Comparison of ENCODE assay signal across 16 cellular contexts in genomic region chr7:157485361-157485831, GRCh38.
A peak's percentile ranks its signal among the peaks of the same experiment; 100 is the strongest.
DNase-seq lines count a peak whose midpoint lies in the region; TF ChIP-seq lines count a peak whose summit lies in the region.
"Had no signal": no experiment of that assay in that cellular context is flagged by ENCODE, and none has a peak within 500 bp of the region (broad histone marks: within the 10 kb centered on the region; RNA-seq: fewer than 3 reads in every experiment).

No MANE protein-coding gene starts in this region.

- no peak overlapping the region for H3K4me3 Mint-ChIP-seq in activated naive CD4-positive, alpha-beta T cell treated with anti-CD3 and anti-CD28 coated beads, Interleukin-2, amount 10 ng/mL, durations not matched to agents 7 days and 5 days
- no peak overlapping the region for H3K4me3 Mint-ChIP-seq in T-helper 2 cell treated with Interferon-gamma antibody and Interleukin-4, amounts not matched to agents 5 μg/mL and 100 μg/mL, for 36 hours
- H3K4me3 Mint-ChIP-seq in endothelial cell (ENCODE audit: unreplicated experiment) (peak overlapping the region; percentile 62), type B pancreatic cell (no peak overlapping the region), HFFc6 (no peak overlapping the region)
- H3K4me3 Mint-ChIP-seq: GM23338, mesothelial cell of epicardium, nephron had no signal

- peaks cover 3% of the 10 kb centered on the region for H3K9me3 Mint-ChIP-seq in activated naive CD4-positive, alpha-beta T cell treated with anti-CD3 and anti-CD28 coated beads, Interleukin-2, amount 10 ng/mL, durations not matched to agents 7 days and 5 days
- peaks cover 2% of the 10 kb centered on the region for H3K9me3 Mint-ChIP-seq in T-helper 2 cell treated with Interferon-gamma antibody and Interleukin-4, amounts not matched to agents 5 μg/mL and 100 μg/mL, for 36 hours
- H3K9me3 Mint-ChIP-seq in endothelial cell (ENCODE audit: unreplicated experiment), result peaks cover 32% of the 10 kb centered on the region
- peaks cover under 1% of the 10 kb centered on the region for H3K9me3 Mint-ChIP-seq in type B pancreatic cell
- H3K9me3 Mint-ChIP-seq in HFFc6, result no peaks in the 10 kb centered on the region
- H3K9me3 Mint-ChIP-seq: mesothelial cell of epicardium had no signal

- peaks cover 2% of the 10 kb centered on the region for H3K36me3 Mint-ChIP-seq in activated naive CD4-positive, alpha-beta T cell treated with anti-CD3 and anti-CD28 coated beads, Interleukin-2, amount 10 ng/mL, durations not matched to agents 7 days and 5 days
- no peaks in the 10 kb centered on the region for H3K36me3 Mint-ChIP-seq in T-helper 2 cell treated with Interferon-gamma antibody and Interleukin-4, amounts not matched to agents 5 μg/mL and 100 μg/mL, for 36 hours (ENCODE audit: low read depth)
- H3K36me3 Mint-ChIP-seq in endothelial cell (ENCODE audit: low read depth, unreplicated experiment), result peaks cover 16% of the 10 kb centered on the region
- H3K36me3 Mint-ChIP-seq in type B pancreatic cell, result peaks cover under 1% of the 10 kb centered on the region
- no peaks in the 10 kb centered on the region for H3K36me3 Mint-ChIP-seq in HFFc6 (ENCODE audit: low read depth)
- H3K36me3 Mint-ChIP-seq: mesothelial cell of epicardium had no signal

- no peak for TF ChIP-seq CTCF in endothelial cell (IDR thresholded peaks at IDR 0.05; ENCODE audit: unreplicated experiment)
- TF ChIP-seq CTCF in type B pancreatic cell (conservative IDR thresholded peaks at IDR 0.05), result no peak
- no peak for TF ChIP-seq CTCF in HFFc6 (IDR thresholded peaks at IDR 0.05)

- CTCF ChIA-PET in activated naive CD4-positive, alpha-beta T cell treated with anti-CD3 and anti-CD28 coated beads, Interleukin-2, amount 10 ng/mL, durations not matched to agents 7 days and 5 days (lab: Charles Lee), result no interaction called here

- peaks cover 23% of the 10 kb centered on the region for H3K27me3 Mint-ChIP-seq in activated naive CD4-positive, alpha-beta T cell treated with anti-CD3 and anti-CD28 coated beads, Interleukin-2, amount 10 ng/mL, durations not matched to agents 7 days and 5 days
- peaks cover 2% of the 10 kb centered on the region for H3K27me3 Mint-ChIP-seq in T-helper 2 cell treated with Interferon-gamma antibody and Interleukin-4, amounts not matched to agents 5 μg/mL and 100 μg/mL, for 36 hours (ENCODE audit: low read depth)
- H3K27me3 Mint-ChIP-seq in endothelial cell (ENCODE audit: unreplicated experiment) (peaks cover 16% of the 10 kb centered on the region), type B pancreatic cell (no peaks in the 10 kb centered on the region), HFFc6 (ENCODE audit: insufficient read depth) (peaks cover 6% of the 10 kb centered on the region)

- H3K27ac Mint-ChIP-seq in activated naive CD4-positive, alpha-beta T cell treated with anti-CD3 and anti-CD28 coated beads, Interleukin-2, amount 10 ng/mL, durations not matched to agents 7 days and 5 days, result peak overlapping the region; percentile 73
- H3K27ac Mint-ChIP-seq in T-helper 2 cell treated with Interferon-gamma antibody and Interleukin-4, amounts not matched to agents 5 μg/mL and 100 μg/mL, for 36 hours, result peak overlapping the region; percentile 11
- H3K27ac Mint-ChIP-seq in endothelial cell (ENCODE audit: unreplicated experiment), result no peak overlapping the region
- H3K27ac Mint-ChIP-seq in type B pancreatic cell, result no peak overlapping the region
- no peak overlapping the region for H3K27ac Mint-ChIP-seq in HFFc6
- H3K27ac Mint-ChIP-seq: GM23338, mesothelial cell of epicardium, nephron had no signal

- peak; percentile 39 for DNase-seq in activated naive CD4-positive, alpha-beta T cell treated with anti-CD3 and anti-CD28 coated beads, Interleukin-2, amount 10 ng/mL, durations not matched to agents 7 days and 5 days
- DNase-seq in activated naive CD4-positive, alpha-beta T cell treated with anti-CD3 and anti-CD28 coated beads, Interleukin-2, amount 50 U/mL, for 16 hours, result no peak
- DNase-seq in T-helper 2 cell treated with Interferon-gamma antibody and Interleukin-4, amounts not matched to agents 5 μg/mL and 100 μg/mL, for 36 hours (ENCODE audit: low spot score), result no peak
- DNase-seq in endothelial cell (ENCODE audit: low spot score), result no peak
- peak; percentile 56 for DNase-seq in type B pancreatic cell (ENCODE audit: extremely low spot score, unreplicated experiment)
- no peak for DNase-seq in HuH-7.5 (ENCODE audit: low spot score)
- no peak for DNase-seq in superior temporal gyrus (ENCODE audit: extremely low spot score)
- DNase-seq in HFFc6, result no peak
- DNase-seq: activated CD4-positive, alpha-beta T cell treated with anti-CD3 and anti-CD28 coated beads, Interleukin-2, amount 50 U/mL, for 4 hours; NCI-H1105 treated with DMSO at 0.1 percent for 48 hours; NCI-H2081 treated with DMSO at 0.1 percent for 48 hours; NK-92 treated with Interleukin-12 subunit alpha and Interleukin-12 subunit beta, amount 100 ng/mL, for 24 hours; substantia nigra had no signal

- peaks cover 39% of the 10 kb centered on the region for H3K4me1 Mint-ChIP-seq in activated naive CD4-positive, alpha-beta T cell treated with anti-CD3 and anti-CD28 coated beads, Interleukin-2, amount 10 ng/mL, durations not matched to agents 7 days and 5 days
- peaks cover 19% of the 10 kb centered on the region for H3K4me1 Mint-ChIP-seq in T-helper 2 cell treated with Interferon-gamma antibody and Interleukin-4, amounts not matched to agents 5 μg/mL and 100 μg/mL, for 36 hours (ENCODE audit: low read depth)
- no peaks in the 10 kb centered on the region for H3K4me1 Mint-ChIP-seq in endothelial cell (ENCODE audit: unreplicated experiment)
- no peaks in the 10 kb centered on the region for H3K4me1 Mint-ChIP-seq in type B pancreatic cell (ENCODE audit: unreplicated experiment)
- peaks cover 2% of the 10 kb centered on the region; the same call in 1 of the 2 replicates for H3K4me1 Mint-ChIP-seq in HFFc6 (ENCODE audit: low read depth)
- H3K4me1 Mint-ChIP-seq: GM23338, mesothelial cell of epicardium, nephron had no signal

Comparison
In these comparisons a context has a peak if more than half of its experiments do, and no peak if none do; other contexts are left out.
1. DNase-seq: peak in activated naive CD4-positive, alpha-beta T cell treated with anti-CD3 and anti-CD28 coated beads, Interleukin-2, amount 10 ng/mL, durations not matched to agents 7 days and 5 days (single experiment) and type B pancreatic cell (single experiment); none in activated naive CD4-positive, alpha-beta T cell treated with anti-CD3 and anti-CD28 coated beads, Interleukin-2, amount 50 U/mL, for 16 hours (single experiment), T-helper 2 cell treated with Interferon-gamma antibody and Interleukin-4, amounts not matched to agents 5 μg/mL and 100 μg/mL, for 36 hours (single experiment), endothelial cell (single experiment), HuH-7.5 (single experiment), superior temporal gyrus (single experiment) and HFFc6 (single experiment).
2. H3K27ac Mint-ChIP-seq: peak in activated naive CD4-positive, alpha-beta T cell treated with anti-CD3 and anti-CD28 coated beads, Interleukin-2, amount 10 ng/mL, durations not matched to agents 7 days and 5 days (single experiment) and T-helper 2 cell treated with Interferon-gamma antibody and Interleukin-4, amounts not matched to agents 5 μg/mL and 100 μg/mL, for 36 hours (single experiment); none in endothelial cell (single experiment), type B pancreatic cell (single experiment) and HFFc6 (single experiment).